In the genomic region with DNA sequence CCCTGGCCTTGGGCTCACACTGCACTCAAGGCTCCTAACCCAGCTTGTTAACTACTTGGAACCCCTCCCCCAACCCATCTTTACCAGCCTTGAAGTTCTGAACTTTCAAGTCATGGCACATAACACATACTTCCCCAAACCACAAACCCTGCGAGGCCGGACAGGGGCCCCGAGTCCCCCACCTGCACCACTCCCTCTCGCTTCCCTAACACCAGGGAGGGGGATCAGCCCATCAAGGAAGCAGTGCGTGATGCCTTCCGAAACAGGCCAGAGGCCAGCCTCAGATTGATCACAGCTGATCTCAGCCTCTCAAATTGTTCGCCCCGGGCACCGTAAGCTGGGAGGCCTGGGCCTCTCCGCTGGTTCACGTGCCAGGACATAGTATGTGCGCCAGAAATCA, we compare ENCODE assay signal across 12 cellular contexts. TPM values are rescaled to one million over a fixed set of nuclear protein-coding genes. Genes with fewer than 3 reads are reported as not detected.
DNase-seq lines count a peak whose midpoint lies in the region; ATAC-seq and TF ChIP-seq lines count a peak whose summit lies in the region.
"Had no signal": no experiment of that assay in that cellular context is flagged by ENCODE, and none has a peak within 500 bp of the region (broad histone marks: within the 10 kb centered on the region; RNA-seq: fewer than 3 reads in every experiment).

No MANE protein-coding gene starts in this region.

- H3K4me1 Mint-ChIP-seq in CD4-positive, CD25-positive, alpha-beta regulatory T cell = peaks cover 4 to 39% (median 25%) of the 10 kb centered on the region in 4 donors

- H2AK5ac ChIP-seq in mesenchymal stem cell (ENCODE audit: low read length, severe bottlenecking) = peak overlapping the region; percentile 40

- no peak overlapping the region for H3K4me3 ChIP-seq in CD4-positive, CD25-positive, alpha-beta regulatory T cell (ENCODE audit: low read depth, low read length)
- no peak overlapping the region for H3K4me3 ChIP-seq in mesenchymal stem cell (ENCODE audit: insufficient read depth in 1 of 2, low read depth in 1 of 2, low read length in 2 of 2)
- H3K4me3 ChIP-seq: upper lobe of right lung had no signal

- no peak overlapping the region for H3K23ac ChIP-seq in mesenchymal stem cell (ENCODE audit: low read length in 2 of 2)

- peak overlapping the region in 2 of 3 donors; percentile 85 to 92 for H3K27ac Mint-ChIP-seq in CD4-positive, CD25-positive, alpha-beta regulatory T cell

- WGBS in mesenchymal stem cell = 97% methylated on average over 12 of the region's 12 CpGs

- no peak overlapping the region for H3K4ac ChIP-seq in mesenchymal stem cell (ENCODE audit: low read depth in 1 of 2, low read length in 2 of 2)

- no peak overlapping the region for H3K27ac ChIP-seq in CD4-positive, CD25-positive, alpha-beta regulatory T cell (ENCODE audit: insufficient read depth, low read length, poor library complexity, severe bottlenecking)
- H3K27ac ChIP-seq in mesenchymal stem cell (ENCODE audit: low read length, poor library complexity, severe bottlenecking) = peak overlapping the region; percentile 39
- H3K27ac ChIP-seq: upper lobe of right lung had no signal

- no peak overlapping the region for H2BK120ac ChIP-seq in mesenchymal stem cell (ENCODE audit: low read depth, low read length)

- no peaks in the 10 kb centered on the region for H3K27me3 ChIP-seq in CD4-positive, CD25-positive, alpha-beta regulatory T cell (ENCODE audit: control insufficient read depth, insufficient read depth, low read length)
- H3K27me3 ChIP-seq in mesenchymal stem cell (ENCODE audit: control insufficient read depth in 1 of 2, insufficient read depth in 1 of 2, low read length in 2 of 2) = peaks cover 0 to 17% of the 10 kb centered on the region in 2 experiments
- H3K27me3 ChIP-seq: upper lobe of right lung had no signal

- no peak overlapping the region for H3K9ac ChIP-seq in mesenchymal stem cell (ENCODE audit: low read length)

- no peak for DNase-seq in CD4-positive, CD25-positive, alpha-beta regulatory T cell
- DNase-seq in KBM-7 = peak; percentile 90
- peak; percentile 71 for DNase-seq in UCSD-AML1 (lab: John Stamatoyannopoulos, UW; ENCODE audit: unreplicated experiment)
- no peak for DNase-seq in mesenchymal stem cell
- no peak for DNase-seq in GM20000 (ENCODE audit: low spot score)
- DNase-seq in DMS53 (lab: John Stamatoyannopoulos, UW) = no peak
- DNase-seq in NCI-H1436 (lab: John Stamatoyannopoulos, UW) = no peak
- DNase-seq: activated naive CD4-positive, alpha-beta T cell; head of caudate nucleus; NCI-H187 treated with DMSO at 0.1 percent for 48 hours; upper lobe of right lung had no signal

- peak overlapping the region; percentile 4 to 93 (median 55) for H3K4me3 Mint-ChIP-seq in CD4-positive, CD25-positive, alpha-beta regulatory T cell

- no peak overlapping the region for H2BK15ac ChIP-seq in mesenchymal stem cell (ENCODE audit: low read depth, poor library complexity, severe bottlenecking)

- H3K14ac ChIP-seq in mesenchymal stem cell (ENCODE audit: low read length in 2 of 2) = no peak overlapping the region

- H3K36me3 ChIP-seq in CD4-positive, CD25-positive, alpha-beta regulatory T cell (ENCODE audit: control insufficient read depth, insufficient read depth, low read length) = no peaks in the 10 kb centered on the region
- H3K36me3 ChIP-seq in mesenchymal stem cell (ENCODE audit: control insufficient read depth in 1 of 2, insufficient read depth in 2 of 2, low read depth in 1 of 2, low read length in 2 of 2) = peaks cover 21 to 32% of the 10 kb centered on the region in 2 experiments

- no peak overlapping the region for H4K8ac ChIP-seq in mesenchymal stem cell (ENCODE audit: low read length)

- no peaks in the 10 kb centered on the region for H3K9me3 ChIP-seq in CD4-positive, CD25-positive, alpha-beta regulatory T cell (ENCODE audit: control insufficient read depth in 2 of 2, low read length in 2 of 2)
- H3K9me3 ChIP-seq in mesenchymal stem cell (ENCODE audit: control insufficient read depth, low read length) = no peaks in the 10 kb centered on the region
- H3K9me3 ChIP-seq: upper lobe of right lung had no signal

- no peak overlapping the region for H2BK5ac ChIP-seq in mesenchymal stem cell (ENCODE audit: low read depth, low read length, poor library complexity, severe bottlenecking)

- H2BK12ac ChIP-seq in mesenchymal stem cell (ENCODE audit: low read length in 2 of 2) = no peak overlapping the region

- H3K36me3 Mint-ChIP-seq in CD4-positive, CD25-positive, alpha-beta regulatory T cell = peaks cover 4% of the 10 kb centered on the region

- TF ChIP-seq CTCF in GM20000 (IDR thresholded peaks at IDR 0.05; ENCODE audit: extremely low read depth, missing control alignments) = no peak

- H2AFZ ChIP-seq in mesenchymal stem cell (ENCODE audit: low read depth, low read length) = no peak overlapping the region

- no peaks in the 10 kb centered on the region for H3K27me3 Mint-ChIP-seq in CD4-positive, CD25-positive, alpha-beta regulatory T cell

- no peak overlapping the region for H4K91ac ChIP-seq in mesenchymal stem cell (ENCODE audit: low read length)

- no peak for ATAC-seq in CD4-positive, CD25-positive, alpha-beta regulatory T cell (ENCODE audit: low read depth in 2 of 2)
- ATAC-seq in HG03095 (IDR thresholded peaks at IDR 0.05; ENCODE audit: unreplicated experiment) = no peak
- ATAC-seq: upper lobe of right lung had no signal

- H3K18ac ChIP-seq in mesenchymal stem cell (ENCODE audit: low read depth in 1 of 2, low read length in 2 of 2) = no peak overlapping the region

- in situ Hi-C loops in KBM-7 (cut with MboI; ENCODE audit: low pct_unique_long_range_greater_than_20kb, low sequenced_read_pairs) = no loop called here

- H3K79me1 ChIP-seq in mesenchymal stem cell (replicated peaks; ENCODE audit: low read length, poor library complexity, severe bottlenecking) = no peaks in the 10 kb centered on the region

- peaks cover 40% of the 10 kb centered on the region for H3K4me1 ChIP-seq in CD4-positive, CD25-positive, alpha-beta regulatory T cell (ENCODE audit: control insufficient read depth, insufficient read depth, low read length, poor library complexity, severe bottlenecking)
- peaks cover 26% of the 10 kb centered on the region for H3K4me1 ChIP-seq in mesenchymal stem cell (ENCODE audit: control insufficient read depth, insufficient read depth, low read depth, low read length)

- H3K4me2 ChIP-seq in mesenchymal stem cell (ENCODE audit: low read length, poor library complexity, severe bottlenecking) = no peak overlapping the region

- no peaks in the 10 kb centered on the region for H3K9me3 Mint-ChIP-seq in CD4-positive, CD25-positive, alpha-beta regulatory T cell

RNA-seq across cellular contexts. Expression of gene NLRC3, which starts 3.1 kb away (rescaled TPM):
- total RNA-seq in CD4-positive, CD25-positive, alpha-beta regulatory T cell = 97.0 TPM
- 10 to 100 TPM; 23.2 to 28.3 (median 26.8) TPM for polyA plus RNA-seq in CD4-positive, CD25-positive, alpha-beta regulatory T cell
- 0.01 TPM for polyA plus RNA-seq in mesenchymal stem cell (2013, experiment 1 of 2)
- not detected for polyA plus RNA-seq in mesenchymal stem cell (2013, experiment 2 of 2)

RNA-seq across cellular contexts. Expression of gene SLX4, which starts 31.1 kb away (rescaled TPM):
- 5.4 TPM for total RNA-seq in CD4-positive, CD25-positive, alpha-beta regulatory T cell
- polyA plus RNA-seq in CD4-positive, CD25-positive, alpha-beta regulatory T cell = under 1 TPM; 0.24 to 0.83 (median 0.42) TPM
- polyA plus RNA-seq in mesenchymal stem cell (2013, experiment 1 of 2) = 2.8 TPM
- polyA plus RNA-seq in mesenchymal stem cell (2013, experiment 2 of 2) = 2.5 TPM

Comparison
In these comparisons a context has a peak if more than half of its experiments do, and no peak if none do; other contexts are left out.
1. DNase-seq: peak in KBM-7 (single experiment) and UCSD-AML1 (single experiment); none in CD4-positive, CD25-positive, alpha-beta regulatory T cell (0 of 3), mesenchymal stem cell (single experiment), GM20000 (single experiment), DMS53 (single experiment) and NCI-H1436 (single experiment).